In the genomic region with DNA sequence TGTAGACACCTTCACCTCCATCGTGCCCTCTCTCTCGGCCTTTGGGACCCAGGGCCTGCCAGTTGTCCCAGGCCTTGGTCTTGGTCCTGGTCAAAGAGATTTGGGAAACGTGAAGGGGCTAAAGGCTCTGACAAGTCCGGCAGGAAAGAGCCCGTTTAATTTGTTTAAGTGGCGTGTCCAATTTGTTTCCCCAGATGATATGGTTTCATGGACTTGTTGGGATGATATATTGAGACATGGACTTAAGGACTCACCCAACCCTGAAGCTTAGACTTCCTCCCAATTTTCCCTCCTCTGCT, we compare ENCODE assay signal across 12 cellular contexts. TPM values are rescaled to one million over a fixed set of nuclear protein-coding genes. Genes with fewer than 3 reads are reported as not detected.
DNase-seq lines count a peak whose midpoint lies in the region; ATAC-seq and TF ChIP-seq lines count a peak whose summit lies in the region.
"Had no signal": no experiment of that assay in that cellular context is flagged by ENCODE, and none has a peak within 500 bp of the region (broad histone marks: within the 10 kb centered on the region; RNA-seq: fewer than 3 reads in every experiment).

No MANE protein-coding gene starts in this region.

- H3K27me3 ChIP-seq in DND-41 (ENCODE audit: insufficient read depth, low read length, poor library complexity) (peaks cover 30% of the 10 kb centered on the region), SJCRH30 (no peaks in the 10 kb centered on the region), fibroblast of lung (ENCODE audit: control insufficient read depth, insufficient read depth, low read length) (no peaks in the 10 kb centered on the region), prostate gland (replicated peaks; ENCODE audit: insufficient read depth) (no peaks in the 10 kb centered on the region)

- ATAC-seq in DND-41 (ENCODE audit: insufficient read depth, low read depth) (no peak), HG03095 (IDR thresholded peaks at IDR 0.05; ENCODE audit: unreplicated experiment) (no peak), HG02798 (IDR thresholded peaks at IDR 0.05; ENCODE audit: poor library complexity, unreplicated experiment) (no peak), HG03159 (IDR thresholded peaks at IDR 0.05; ENCODE audit: unreplicated experiment) (no peak)

- H2AFZ ChIP-seq in DND-41 (ENCODE audit: low read depth, low read length) (no peak overlapping the region), fibroblast of lung (ENCODE audit: low read length) (no peak overlapping the region)

- intact Hi-C loops in prostate gland (cut with DNase I), result no loop called here

- 74% methylated on average over 6 of the region's 6 CpGs for WGBS in prostate gland

- DNase-seq in DND-41 (no peak), SJCRH30 (peak; percentile 23 to 80), fibroblast of lung (ENCODE audit: low read depth in 2 of 2) (no peak), prostate gland (ENCODE audit: low spot score) (no peak)
- DNase-seq in stimulated activated CD8-positive, alpha-beta memory T cell treated with anti-CD3 and anti-CD28 coated beads, Interleukin-4, amount 100 ng/mL, for 48 hours, result no peak

- peaks cover 14% of the 10 kb centered on the region for H3K79me2 ChIP-seq in DND-41 (ENCODE audit: insufficient read depth, low read length)
- H3K79me2 ChIP-seq in fibroblast of lung (ENCODE audit: control insufficient read depth, insufficient read depth, low read length), result peaks cover 12% of the 10 kb centered on the region

- no peaks in the 10 kb centered on the region for H3K9me3 ChIP-seq in DND-41 (ENCODE audit: insufficient read depth, low read length, severe bottlenecking)
- H3K9me3 ChIP-seq in SJCRH30 (replicated peaks), result no peaks in the 10 kb centered on the region
- H3K9me3 ChIP-seq in fibroblast of lung (ENCODE audit: control insufficient read depth, insufficient read depth, low read depth, low read length), result no peaks in the 10 kb centered on the region
- no peaks in the 10 kb centered on the region for H3K9me3 ChIP-seq in prostate gland

- H3K4me2 ChIP-seq in DND-41 (ENCODE audit: insufficient read depth, low read length) (peak overlapping the region; percentile 82), fibroblast of lung (ENCODE audit: extremely low read depth, insufficient read depth, low read length) (peak overlapping the region; percentile 92)

- H3K9ac ChIP-seq in DND-41 (ENCODE audit: low read depth, low read length) (peak overlapping the region; percentile 62), fibroblast of lung (ENCODE audit: insufficient read depth, low read length) (no peak overlapping the region)

- peaks cover 27% of the 10 kb centered on the region for H3K4me1 ChIP-seq in DND-41 (ENCODE audit: insufficient read depth, low read length)
- H3K4me1 ChIP-seq in SJCRH30, result peaks cover 13% of the 10 kb centered on the region
- H3K4me1 ChIP-seq in fibroblast of lung (ENCODE audit: control insufficient read depth, extremely low read depth, insufficient read depth, low read length), result peaks cover 18% of the 10 kb centered on the region
- peaks cover 4% of the 10 kb centered on the region for H3K4me1 ChIP-seq in prostate gland (replicated peaks)

- H3K36me3 ChIP-seq in DND-41 (ENCODE audit: insufficient read depth, low read length) (no peaks in the 10 kb centered on the region), SJCRH30 (no peaks in the 10 kb centered on the region), fibroblast of lung (ENCODE audit: control insufficient read depth, insufficient read depth, low read length) (peaks cover 2% of the 10 kb centered on the region), prostate gland (no peaks in the 10 kb centered on the region)

- H4K20me1 ChIP-seq in DND-41 (ENCODE audit: insufficient read depth, low read length) (peaks cover 32% of the 10 kb centered on the region), fibroblast of lung (ENCODE audit: control insufficient read depth, extremely low read depth, insufficient read depth, low read length) (no peaks in the 10 kb centered on the region)

- TF ChIP-seq CTCF in DND-41 (IDR thresholded peaks at IDR 0.05; ENCODE audit: borderline replicate concordance, extremely low read depth, low read length, poor library complexity, severe bottlenecking), result no peak
- TF ChIP-seq CTCF in fibroblast of lung (conservative IDR thresholded peaks at IDR 0.05 in 1 of 2, IDR thresholded peaks at IDR 0.05 in 1 of 2; ENCODE audit: low read depth in 1 of 2, low read length in 2 of 2), result no peak
- no peak for TF ChIP-seq CTCF in prostate gland (IDR thresholded peaks at IDR 0.05)

- peak overlapping the region; percentile 76 for H3K27ac ChIP-seq in DND-41 (ENCODE audit: low read length)
- H3K27ac ChIP-seq in SJCRH30, result peak overlapping the region; percentile 86
- H3K27ac ChIP-seq in fibroblast of lung (ENCODE audit: insufficient read depth, low read length), result no peak overlapping the region
- H3K27ac ChIP-seq in prostate gland, result no peak overlapping the region

- H3K4me3 ChIP-seq in DND-41 (ENCODE audit: low read depth in 1 of 2, low read length in 2 of 2) (peak overlapping the region; percentile 29 to 57; a peak in 3 of 4 replicates), SJCRH30 (no peak overlapping the region), fibroblast of lung (replicated peaks in 1 of 4; ENCODE audit: control extremely low read depth in 1 of 4, insufficient read depth in 1 of 4, low read depth in 3 of 4, low read length in 4 of 4) (peak overlapping the region; percentile 62 to 80 (median 65)), prostate gland (peak overlapping the region; percentile 57 to 63)
- H3K4me3 ChIP-seq: GM12878 had no signal

- TF ChIP-seq POLR2A in prostate gland (IDR thresholded peaks at IDR 0.05), result no peak

RNA-seq across cellular contexts. Expression of a gene that starts 2.7 kb away (rescaled TPM):
- total RNA-seq in SJCRH30 (2014; rRNA removed; shearing (Covaris generic)), result 2.0 and 3.0 TPM in 2 replicates
- total RNA-seq in fibroblast of lung, result 27.5 and 69.4 TPM in 2 replicates
- polyA plus RNA-seq in fibroblast of lung, result 22.5 and 23.4 TPM in 2 replicates
- 66.2 and 73.6 TPM in 2 replicates for polyA plus RNA-seq in fibroblast of lung (2012)
- 4.7 and 7.4 TPM in 2 replicates for polyA minus RNA-seq in fibroblast of lung (ENCODE audit: low replicate concordance)
- total RNA-seq in prostate gland, result 10 to 100 TPM; 13.8 to 26.2 TPM
- total RNA-seq: GM12878 had no signal
- polyA plus RNA-seq: GM12878 had no signal

RNA-seq across cellular contexts. Expression of a gene that starts 6.3 kb away (rescaled TPM):
- total RNA-seq in SJCRH30 (2014; rRNA removed; shearing (Covaris generic)), result not detected in 2 replicates
- total RNA-seq in fibroblast of lung (1.8 and 7.9 TPM in 2 replicates), prostate gland (1 to 10 TPM in 1 of 2 donors, under 1 TPM in 1; 0.91 to 2.3 TPM)
- 1.4 and 2.3 TPM in 2 replicates for polyA plus RNA-seq in fibroblast of lung
- 3.1 and 4.6 TPM in 2 replicates for polyA plus RNA-seq in fibroblast of lung (2012)
- 9.2 and 12.1 TPM in 2 replicates for polyA minus RNA-seq in fibroblast of lung (ENCODE audit: low replicate concordance)
- total RNA-seq: activated CD8-positive, alpha-beta memory T cell treated with anti-CD3 and anti-CD28 coated beads for 36 hours; GM12878 had no signal
- polyA plus RNA-seq: GM12878 had no signal

RNA-seq across cellular contexts. Expression of a gene that starts 44.4 kb away (rescaled TPM):
- total RNA-seq in SJCRH30 (2014; rRNA removed; shearing (Covaris generic)), result not detected in 2 replicates
- total RNA-seq in fibroblast of lung (not detected in 2 replicates), prostate gland (not detected)
- not detected in 2 replicates for polyA plus RNA-seq in fibroblast of lung
- not detected in 2 replicates for polyA plus RNA-seq in fibroblast of lung (2012)
- not detected in 2 replicates for polyA minus RNA-seq in fibroblast of lung (ENCODE audit: low replicate concordance)
- total RNA-seq: activated CD8-positive, alpha-beta memory T cell treated with anti-CD3 and anti-CD28 coated beads for 36 hours; GM12878; NCI-H460; right cardiac atrium had no signal
- polyA plus RNA-seq: GM12878, right cardiac atrium had no signal

Comparison
In these comparisons a context has a peak if more than half of its experiments do, and no peak if none do; other contexts are left out.
1. DNase-seq: peak in SJCRH30 (2 of 2); none in DND-41 (single experiment), fibroblast of lung (0 of 2), prostate gland (single experiment) and stimulated activated CD8-positive, alpha-beta memory T cell treated with anti-CD3 and anti-CD28 coated beads, Interleukin-4, amount 100 ng/mL, for 48 hours (single experiment).
2. H3K27ac ChIP-seq: peak in DND-41 (single experiment) and SJCRH30 (single experiment); none in fibroblast of lung (single experiment) and prostate gland (0 of 2).